1 cellular context compared by ENCODE assay signal in genomic region chr22:18148508-18148965, GRCh38.
TF ChIP-seq lines count a peak whose summit lies in the region.

No MANE protein-coding gene starts in this region.

TF ChIP-seq in HepG2, 621 proteins besides CTCF, POLR2A, EP300 and RAD21 (continued from another document and continues in another):
- TF ChIP-seq ZNF646 (CRISPR knock-in tag; IDR thresholded peaks at IDR 0.05), result peak; percentile 30; the same call in 1 of the 2 replicates
- no peak for TF ChIP-seq ZNF850 (CRISPR knock-in tag; conservative IDR thresholded peaks at IDR 0.05)
- no peak for TF ChIP-seq SNRNP70 (IDR thresholded peaks at IDR 0.05; ENCODE audit: low read depth, low read length)
- peak; percentile 39; the same call in 1 of the 2 replicates for TF ChIP-seq MXD3 (CRISPR knock-in tag; IDR thresholded peaks at IDR 0.05)
- TF ChIP-seq HBP1 (CRISPR knock-in tag; IDR thresholded peaks at IDR 0.05; ENCODE audit: low read depth), result peak; percentile 97
- no peak for TF ChIP-seq NPAS2 (CRISPR knock-in tag; IDR thresholded peaks at IDR 0.05; ENCODE audit: borderline replicate concordance)
- 0 out of 2 replicates have a peak, but pooled peaks have one; percentile 38 for TF ChIP-seq SAFB2 (CRISPR knock-in tag; IDR thresholded peaks at IDR 0.05; ENCODE audit: borderline replicate concordance, low read depth)
- peak; percentile 89 for TF ChIP-seq SKIL (CRISPR knock-in tag; IDR thresholded peaks at IDR 0.05; ENCODE audit: borderline replicate concordance)
- no peak for TF ChIP-seq GLI4 (CRISPR knock-in tag; IDR thresholded peaks at IDR 0.05; ENCODE audit: borderline replicate concordance)
- no peak for TF ChIP-seq TERF1 (CRISPR knock-in tag; IDR thresholded peaks at IDR 0.05)
- TF ChIP-seq SAP130 (CRISPR knock-in tag; IDR thresholded peaks at IDR 0.05; ENCODE audit: low read depth), result peak; percentile 96
- no peak for TF ChIP-seq EZH2 (conservative IDR thresholded peaks at IDR 0.05; ENCODE audit: low read depth, low read length)
- TF ChIP-seq ATF5 (CRISPR knock-in tag; IDR thresholded peaks at IDR 0.05; ENCODE audit: low read depth), result no peak
- TF ChIP-seq KDM3A (CRISPR knock-in tag; IDR thresholded peaks at IDR 0.05; ENCODE audit: low read depth), result peak; percentile 69; the same call in 1 of the 2 replicates
- TF ChIP-seq RNF2 (conservative IDR thresholded peaks at IDR 0.05; ENCODE audit: low read depth), result no peak
- TF ChIP-seq MEF2D (CRISPR knock-in tag; IDR thresholded peaks at IDR 0.05), result peak; percentile 81
- no peak for TF ChIP-seq SNAI1 (CRISPR knock-in tag; IDR thresholded peaks at IDR 0.05; ENCODE audit: borderline replicate concordance)
- TF ChIP-seq PRDM4 (CRISPR knock-in tag; IDR thresholded peaks at IDR 0.05; ENCODE audit: borderline replicate concordance), result no peak
- TF ChIP-seq ZSCAN29 (CRISPR knock-in tag; conservative IDR thresholded peaks at IDR 0.05), result peak; percentile 80; the same call in 1 of the 2 replicates
- TF ChIP-seq CREB3 (CRISPR knock-in tag; IDR thresholded peaks at IDR 0.05), result no peak
- no peak for TF ChIP-seq ZNF407 (CRISPR knock-in tag; IDR thresholded peaks at IDR 0.05; ENCODE audit: not compliant biosample characterization)
- TF ChIP-seq HMGA1 (CRISPR knock-in tag; conservative IDR thresholded peaks at IDR 0.05), result no peak
- TF ChIP-seq PLSCR1 (CRISPR knock-in tag; IDR thresholded peaks at IDR 0.05; ENCODE audit: borderline replicate concordance), result no peak
- TF ChIP-seq ZBTB20 (CRISPR knock-in tag; IDR thresholded peaks at IDR 0.05; ENCODE audit: borderline replicate concordance, low read depth), result peak; percentile 97
- peak; percentile 82 for TF ChIP-seq KMT2B (CRISPR knock-in tag; IDR thresholded peaks at IDR 0.05)
- 0 out of 2 replicates have a peak, but pooled peaks have one; percentile 29 for TF ChIP-seq ONECUT2 (CRISPR knock-in tag; IDR thresholded peaks at IDR 0.05)
- peak; percentile 98; the same call in 1 of the 2 replicates for TF ChIP-seq SSRP1 (CRISPR knock-in tag; IDR thresholded peaks at IDR 0.05)
